In genomic region chr15:70128757-70129140, GRCh38 we compare ENCODE assay signal across 7 cellular contexts.
"Had no signal": no experiment of that assay in that cellular context is flagged by ENCODE, and none has a peak within 500 bp of the region (broad histone marks: within the 10 kb centered on the region; RNA-seq: fewer than 3 reads in every experiment).

No MANE protein-coding gene starts in this region.

- H3K4me3 ChIP-seq: GM23248, HAP-1 had no signal

- H2AFZ ChIP-seq: GM23248 had no signal

- H3K27ac ChIP-seq: GM23248 had no signal

- DNase-seq: GM23248, GOT3, H7, KBM-7 had no signal

- H3K9me3 ChIP-seq: HAP-1 had no signal

- FAIRE-seq: HTR-8/SVneo had no signal

- H3K36me3 ChIP-seq: HAP-1 had no signal

- ATAC-seq: HCT116 had no signal

- H3K9ac ChIP-seq: GM23248 had no signal

- H3K4me1 ChIP-seq: HAP-1 had no signal
